In the genomic region with DNA sequence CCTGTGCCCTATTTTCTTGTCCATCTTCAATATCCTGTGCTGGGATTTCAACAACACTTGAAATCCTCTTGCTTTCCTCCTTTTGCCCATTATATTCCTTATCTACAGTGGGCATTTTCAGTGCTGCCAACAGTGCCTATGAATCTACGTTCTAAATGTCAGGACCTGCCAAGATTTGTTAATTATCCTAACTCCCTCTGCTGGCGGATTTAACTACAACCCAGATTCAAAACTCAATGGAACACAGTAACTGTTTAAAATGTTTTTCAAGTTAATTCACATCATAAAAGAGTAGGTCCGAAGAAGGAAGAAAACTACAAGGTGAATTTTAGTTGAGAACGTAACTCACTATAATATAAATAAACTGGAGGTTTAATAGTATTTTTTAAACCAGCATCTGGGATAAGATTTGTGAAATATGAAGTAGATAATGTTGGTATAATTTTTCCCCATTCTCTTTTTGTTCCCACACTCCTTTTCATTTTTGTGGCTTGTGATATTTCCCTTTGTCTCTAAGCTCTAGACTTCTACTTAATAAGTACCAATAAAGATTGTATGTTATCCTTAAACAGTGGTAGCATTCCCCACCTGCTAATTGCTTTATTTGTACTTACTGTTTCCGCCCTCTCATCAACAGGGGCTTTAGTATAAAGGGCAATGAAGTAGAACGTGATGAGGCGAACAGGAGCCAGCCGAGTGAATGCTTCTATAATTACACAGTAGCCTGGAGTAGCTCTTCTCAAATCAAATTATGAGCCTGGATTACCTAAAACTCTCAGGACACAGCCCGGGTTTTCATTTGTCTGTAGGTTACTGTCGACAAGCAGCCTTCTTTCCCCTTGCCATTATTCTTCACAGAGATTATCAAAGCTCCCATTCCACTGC, we compare ENCODE assay signal across 8 cellular contexts.
A peak's percentile ranks its signal among the peaks of the same experiment; 100 is the strongest.
DNase-seq lines count a peak whose midpoint lies in the region; ATAC-seq and TF ChIP-seq lines count a peak whose summit lies in the region.

No MANE protein-coding gene starts in this region.

- no TSS peak for BruUV-seq in A673 (replicated peaks; lab: Mats Ljungman, UMichigan)

- peak; percentile 73 for TF ChIP-seq CTCF in A673 (conservative IDR thresholded peaks at IDR 0.05; ENCODE audit: low read depth, low read length)
- TF ChIP-seq CTCF in choroid plexus epithelial cell (conservative IDR thresholded peaks at IDR 0.05; ENCODE audit: low read depth, low read length), result peak; percentile 29
- TF ChIP-seq CTCF in neural cell (IDR thresholded peaks at IDR 0.05; ENCODE audit: poor library complexity, severe bottlenecking), result peak; percentile 63

- H3K9me2 ChIP-seq in neural cell (ENCODE audit: insufficient read depth, low read length), result no peaks in the 10 kb centered on the region

- intact Hi-C loops in A673 (cut with micrococcal nuclease; ENCODE audit: unreplicated experiment), result loop anchor here (5.0 kb wide), 2 partner anchors 191 to 784 kb away; no protein-coding TSS in a partner anchor

- no peak overlapping the region for H3K9ac ChIP-seq in neural cell (ENCODE audit: low read length)

- H3K27ac ChIP-seq in A673 (ENCODE audit: low read depth, low read length, poor library complexity, severe bottlenecking), result no peak overlapping the region
- no peak overlapping the region for H3K27ac ChIP-seq in neural cell (ENCODE audit: low read length)

- TF ChIP-seq EP300 in neural cell (conservative IDR thresholded peaks at IDR 0.05; ENCODE audit: poor library complexity, severe bottlenecking), result no peak

- POLR2A ChIA-PET in A673 (lab: Charles Lee; ENCODE audit: low non-redundant PET), result no interaction called here

- no peak overlapping the region for H2AFZ ChIP-seq in neural cell (ENCODE audit: low read depth, low read length)

- H3K79me2 ChIP-seq in neural cell (replicated peaks; ENCODE audit: insufficient read depth, low read length), result no peaks in the 10 kb centered on the region

- CTCF ChIA-PET in A673 (lab: Charles Lee), result no interaction called here

- TF ChIP-seq RAD21 in neural cell (conservative IDR thresholded peaks at IDR 0.05), result peak; percentile 49

- no peaks in the 10 kb centered on the region for H3K27me3 ChIP-seq in A673 (replicated peaks; ENCODE audit: insufficient read depth, low read depth, low read length, poor library complexity)
- no peaks in the 10 kb centered on the region for H3K27me3 ChIP-seq in neural cell (ENCODE audit: insufficient read depth, low read depth, low read length)

- H3K9me3 ChIP-seq in A673 (ENCODE audit: low read depth, low read length, poor library complexity, severe bottlenecking) (no peaks in the 10 kb centered on the region), neural cell (ENCODE audit: low read length) (no peaks in the 10 kb centered on the region)

- no peaks in the 10 kb centered on the region for H3F3A ChIP-seq in neural cell (ENCODE audit: insufficient read depth, low read length, poor library complexity, severe bottlenecking)

- H3K4me1 ChIP-seq in A673 (ENCODE audit: insufficient read depth, low read length, poor library complexity, severe bottlenecking), result peaks cover 20% of the 10 kb centered on the region

- H3K4me3 ChIP-seq in A673 (ENCODE audit: low read depth, low read length, poor library complexity, severe bottlenecking), result no peak overlapping the region
- H3K4me3 ChIP-seq in choroid plexus epithelial cell (ENCODE audit: low read depth, low read length), result no peak overlapping the region
- no peak overlapping the region for H3K4me3 ChIP-seq in neural cell (ENCODE audit: low read length)

- no peaks in the 10 kb centered on the region for H4K20me1 ChIP-seq in neural cell (ENCODE audit: insufficient read depth)

- no peak overlapping the region for H3K4me2 ChIP-seq in neural cell (ENCODE audit: low read length)

- H3K36me3 ChIP-seq in A673 (ENCODE audit: insufficient read depth, low read length, poor library complexity, severe bottlenecking) (no peaks in the 10 kb centered on the region), neural cell (ENCODE audit: insufficient read depth, low read length) (no peaks in the 10 kb centered on the region)

- DNase-seq in A673 (ENCODE audit: low spot score), result peak; percentile 69
- DNase-seq in NCI-H446 treated with DMSO at 0.1 percent for 48 hours (lab: John Stamatoyannopoulos, UW), result peak; percentile 71
- peak; percentile 15 for DNase-seq in choroid plexus epithelial cell (ENCODE audit: low read depth)
- no peak for DNase-seq in activated gamma-delta T cell treated with Interleukin-2 at 50 U/mL for 16 hours

- ATAC-seq in GM21723 (IDR thresholded peaks at IDR 0.05; ENCODE audit: unreplicated experiment) (peak; percentile 62), HG02642 (IDR thresholded peaks at IDR 0.05; ENCODE audit: poor library complexity, unreplicated experiment) (no peak), esophagus mucosa (no peak)

TF ChIP-seq in neural cell, 6 proteins besides CTCF, POLR2A, EP300 and RAD21:
- TF ChIP-seq TAF1 (IDR thresholded peaks at IDR 0.05; ENCODE audit: low read depth) (no peak), SMC3 (conservative IDR thresholded peaks at IDR 0.05; ENCODE audit: poor library complexity) (peak; percentile 64)
